In the genomic region with DNA sequence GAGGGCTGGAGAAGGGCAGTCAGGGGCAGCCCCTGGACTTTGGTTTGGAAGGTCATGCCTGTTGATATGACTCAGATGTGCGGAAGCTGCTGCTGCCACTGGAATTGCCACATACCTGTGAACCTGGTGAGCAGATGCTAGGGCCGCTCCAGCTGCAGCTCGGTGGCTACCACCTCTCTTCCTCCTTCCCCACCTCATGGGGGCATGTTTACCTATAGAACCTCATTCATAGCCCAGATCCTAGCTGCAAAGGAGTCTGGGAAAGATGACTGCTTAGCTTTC, we compare ENCODE assay signal across 1 cellular context.
A peak's percentile ranks its signal among the peaks of the same experiment; 100 is the strongest.
TF ChIP-seq lines count a peak whose summit lies in the region.

No MANE protein-coding gene starts in this region.

TF ChIP-seq in HepG2, 621 proteins besides CTCF, POLR2A, EP300 and RAD21 (continued from another document and continues in another):
- TF ChIP-seq, protein P1, sequence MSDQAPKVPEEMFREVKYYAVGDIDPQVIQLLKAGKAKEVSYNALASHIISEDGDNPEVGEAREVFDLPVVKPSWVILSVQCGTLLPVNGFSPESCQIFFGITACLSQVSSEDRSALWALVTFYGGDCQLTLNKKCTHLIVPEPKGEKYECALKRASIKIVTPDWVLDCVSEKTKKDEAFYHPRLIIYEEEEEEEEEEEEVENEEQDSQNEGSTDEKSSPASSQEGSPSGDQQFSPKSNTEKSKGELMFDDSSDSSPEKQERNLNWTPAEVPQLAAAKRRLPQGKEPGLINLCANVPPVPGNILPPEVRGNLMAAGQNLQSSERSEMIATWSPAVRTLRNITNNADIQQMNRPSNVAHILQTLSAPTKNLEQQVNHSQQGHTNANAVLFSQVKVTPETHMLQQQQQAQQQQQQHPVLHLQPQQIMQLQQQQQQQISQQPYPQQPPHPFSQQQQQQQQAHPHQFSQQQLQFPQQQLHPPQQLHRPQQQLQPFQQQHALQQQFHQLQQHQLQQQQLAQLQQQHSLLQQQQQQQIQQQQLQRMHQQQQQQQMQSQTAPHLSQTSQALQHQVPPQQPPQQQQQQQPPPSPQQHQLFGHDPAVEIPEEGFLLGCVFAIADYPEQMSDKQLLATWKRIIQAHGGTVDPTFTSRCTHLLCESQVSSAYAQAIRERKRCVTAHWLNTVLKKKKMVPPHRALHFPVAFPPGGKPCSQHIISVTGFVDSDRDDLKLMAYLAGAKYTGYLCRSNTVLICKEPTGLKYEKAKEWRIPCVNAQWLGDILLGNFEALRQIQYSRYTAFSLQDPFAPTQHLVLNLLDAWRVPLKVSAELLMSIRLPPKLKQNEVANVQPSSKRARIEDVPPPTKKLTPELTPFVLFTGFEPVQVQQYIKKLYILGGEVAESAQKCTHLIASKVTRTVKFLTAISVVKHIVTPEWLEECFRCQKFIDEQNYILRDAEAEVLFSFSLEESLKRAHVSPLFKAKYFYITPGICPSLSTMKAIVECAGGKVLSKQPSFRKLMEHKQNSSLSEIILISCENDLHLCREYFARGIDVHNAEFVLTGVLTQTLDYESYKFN (CRISPR knock-in tag; conservative IDR thresholded peaks at IDR 0.05) = peak; percentile 28; the same call in 1 of the 2 replicates
- no peak for TF ChIP-seq ZNF530 (CRISPR knock-in tag; IDR thresholded peaks at IDR 0.05; ENCODE audit: low read depth)
- TF ChIP-seq ZNF567 (CRISPR knock-in tag; IDR thresholded peaks at IDR 0.05; ENCODE audit: borderline replicate concordance) = no peak
- TF ChIP-seq ZNF775 (CRISPR knock-in tag; IDR thresholded peaks at IDR 0.05; ENCODE audit: borderline replicate concordance) = no peak
- TF ChIP-seq BHLHE40 (IDR thresholded peaks at IDR 0.05; ENCODE audit: low read length) = no peak
- TF ChIP-seq, protein P2, sequence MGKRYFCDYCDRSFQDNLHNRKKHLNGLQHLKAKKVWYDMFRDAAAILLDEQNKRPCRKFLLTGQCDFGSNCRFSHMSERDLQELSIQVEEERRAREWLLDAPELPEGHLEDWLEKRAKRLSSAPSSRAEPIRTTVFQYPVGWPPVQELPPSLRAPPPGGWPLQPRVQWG (CRISPR knock-in tag; IDR thresholded peaks at IDR 0.05; ENCODE audit: borderline replicate concordance, low read depth) = no peak
- no peak for TF ChIP-seq AHR (CRISPR knock-in tag; IDR thresholded peaks at IDR 0.05)
- no peak for TF ChIP-seq THYN1 (CRISPR knock-in tag; IDR thresholded peaks at IDR 0.05; ENCODE audit: borderline replicate concordance, low read depth)
- TF ChIP-seq ZNF768 (CRISPR knock-in tag; IDR thresholded peaks at IDR 0.05) = no peak
- TF ChIP-seq, protein P3, sequence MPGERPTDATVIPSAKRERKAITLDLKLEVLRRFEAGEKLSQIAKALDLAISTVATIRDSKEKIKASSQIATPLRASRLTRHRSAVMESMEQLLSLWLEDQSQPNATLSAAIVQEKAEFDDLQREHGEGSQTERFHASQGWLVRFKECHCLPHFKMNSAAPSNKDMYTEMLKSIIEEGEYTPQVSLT (CRISPR knock-in tag; IDR thresholded peaks at IDR 0.05; ENCODE audit: borderline replicate concordance, low read depth) = no peak
- 0 out of 2 replicates have a peak, but pooled peaks have one; percentile 33 for TF ChIP-seq ZNF317 (CRISPR knock-in tag; IDR thresholded peaks at IDR 0.05)
- TF ChIP-seq, protein P4, sequence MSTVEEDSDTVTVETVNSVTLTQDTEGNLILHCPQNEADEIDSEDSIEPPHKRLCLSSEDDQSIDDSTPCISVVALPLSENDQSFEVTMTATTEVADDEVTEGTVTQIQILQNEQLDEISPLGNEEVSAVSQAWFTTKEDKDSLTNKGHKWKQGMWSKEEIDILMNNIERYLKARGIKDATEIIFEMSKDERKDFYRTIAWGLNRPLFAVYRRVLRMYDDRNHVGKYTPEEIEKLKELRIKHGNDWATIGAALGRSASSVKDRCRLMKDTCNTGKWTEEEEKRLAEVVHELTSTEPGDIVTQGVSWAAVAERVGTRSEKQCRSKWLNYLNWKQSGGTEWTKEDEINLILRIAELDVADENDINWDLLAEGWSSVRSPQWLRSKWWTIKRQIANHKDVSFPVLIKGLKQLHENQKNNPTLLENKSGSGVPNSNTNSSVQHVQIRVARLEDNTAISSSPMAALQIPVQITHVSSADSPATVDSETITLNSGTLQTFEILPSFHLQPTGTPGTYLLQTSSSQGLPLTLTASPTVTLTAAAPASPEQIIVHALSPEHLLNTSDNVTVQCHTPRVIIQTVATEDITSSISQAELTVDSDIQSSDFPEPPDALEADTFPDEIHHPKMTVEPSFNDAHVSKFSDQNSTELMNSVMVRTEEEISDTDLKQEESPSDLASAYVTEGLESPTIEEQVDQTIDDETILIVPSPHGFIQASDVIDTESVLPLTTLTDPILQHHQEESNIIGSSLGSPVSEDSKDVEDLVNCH (CRISPR knock-in tag; IDR thresholded peaks at IDR 0.05) = no peak
- TF ChIP-seq KAT2B (IDR thresholded peaks at IDR 0.05; ENCODE audit: borderline replicate concordance, low read depth, low read length) = no peak
- TF ChIP-seq, protein P5, sequence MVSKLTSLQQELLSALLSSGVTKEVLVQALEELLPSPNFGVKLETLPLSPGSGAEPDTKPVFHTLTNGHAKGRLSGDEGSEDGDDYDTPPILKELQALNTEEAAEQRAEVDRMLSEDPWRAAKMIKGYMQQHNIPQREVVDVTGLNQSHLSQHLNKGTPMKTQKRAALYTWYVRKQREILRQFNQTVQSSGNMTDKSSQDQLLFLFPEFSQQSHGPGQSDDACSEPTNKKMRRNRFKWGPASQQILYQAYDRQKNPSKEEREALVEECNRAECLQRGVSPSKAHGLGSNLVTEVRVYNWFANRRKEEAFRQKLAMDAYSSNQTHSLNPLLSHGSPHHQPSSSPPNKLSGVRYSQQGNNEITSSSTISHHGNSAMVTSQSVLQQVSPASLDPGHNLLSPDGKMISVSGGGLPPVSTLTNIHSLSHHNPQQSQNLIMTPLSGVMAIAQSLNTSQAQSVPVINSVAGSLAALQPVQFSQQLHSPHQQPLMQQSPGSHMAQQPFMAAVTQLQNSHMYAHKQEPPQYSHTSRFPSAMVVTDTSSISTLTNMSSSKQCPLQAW (CRISPR knock-in tag; IDR thresholded peaks at IDR 0.05) = no peak
- no peak for TF ChIP-seq KLF15 (CRISPR knock-in tag; IDR thresholded peaks at IDR 0.05; ENCODE audit: borderline replicate concordance)
- TF ChIP-seq, protein P6, sequence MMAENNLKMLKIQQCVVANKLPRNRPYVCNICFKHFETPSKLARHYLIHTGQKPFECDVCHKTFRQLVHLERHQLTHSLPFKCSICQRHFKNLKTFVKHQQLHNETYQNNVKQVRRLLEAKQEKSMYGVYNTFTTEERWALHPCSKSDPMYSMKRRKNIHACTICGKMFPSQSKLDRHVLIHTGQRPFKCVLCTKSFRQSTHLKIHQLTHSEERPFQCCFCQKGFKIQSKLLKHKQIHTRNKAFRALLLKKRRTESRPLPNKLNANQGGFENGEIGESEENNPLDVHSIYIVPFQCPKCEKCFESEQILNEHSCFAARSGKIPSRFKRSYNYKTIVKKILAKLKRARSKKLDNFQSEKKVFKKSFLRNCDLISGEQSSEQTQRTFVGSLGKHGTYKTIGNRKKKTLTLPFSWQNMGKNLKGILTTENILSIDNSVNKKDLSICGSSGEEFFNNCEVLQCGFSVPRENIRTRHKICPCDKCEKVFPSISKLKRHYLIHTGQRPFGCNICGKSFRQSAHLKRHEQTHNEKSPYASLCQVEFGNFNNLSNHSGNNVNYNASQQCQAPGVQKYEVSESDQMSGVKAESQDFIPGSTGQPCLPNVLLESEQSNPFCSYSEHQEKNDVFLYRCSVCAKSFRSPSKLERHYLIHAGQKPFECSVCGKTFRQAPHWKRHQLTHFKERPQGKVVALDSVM (CRISPR knock-in tag; IDR thresholded peaks at IDR 0.05) = no peak
- TF ChIP-seq FOXC1 (CRISPR knock-in tag; IDR thresholded peaks at IDR 0.05; ENCODE audit: borderline replicate concordance) = no peak
- TF ChIP-seq, protein P7, sequence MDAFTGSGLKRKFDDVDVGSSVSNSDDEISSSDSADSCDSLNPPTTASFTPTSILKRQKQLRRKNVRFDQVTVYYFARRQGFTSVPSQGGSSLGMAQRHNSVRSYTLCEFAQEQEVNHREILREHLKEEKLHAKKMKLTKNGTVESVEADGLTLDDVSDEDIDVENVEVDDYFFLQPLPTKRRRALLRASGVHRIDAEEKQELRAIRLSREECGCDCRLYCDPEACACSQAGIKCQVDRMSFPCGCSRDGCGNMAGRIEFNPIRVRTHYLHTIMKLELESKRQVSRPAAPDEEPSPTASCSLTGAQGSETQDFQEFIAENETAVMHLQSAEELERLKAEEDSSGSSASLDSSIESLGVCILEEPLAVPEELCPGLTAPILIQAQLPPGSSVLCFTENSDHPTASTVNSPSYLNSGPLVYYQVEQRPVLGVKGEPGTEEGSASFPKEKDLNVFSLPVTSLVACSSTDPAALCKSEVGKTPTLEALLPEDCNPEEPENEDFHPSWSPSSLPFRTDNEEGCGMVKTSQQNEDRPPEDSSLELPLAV (CRISPR knock-in tag; conservative IDR thresholded peaks at IDR 0.05; ENCODE audit: low read depth) = no peak
- TF ChIP-seq ZNF792 (CRISPR knock-in tag; IDR thresholded peaks at IDR 0.05) = no peak
- TF ChIP-seq SPEN (CRISPR knock-in tag; IDR thresholded peaks at IDR 0.05; ENCODE audit: low read depth) = no peak
- no peak for TF ChIP-seq KDM5B (CRISPR knock-in tag; IDR thresholded peaks at IDR 0.05; ENCODE audit: borderline replicate concordance)
- TF ChIP-seq, protein P8, sequence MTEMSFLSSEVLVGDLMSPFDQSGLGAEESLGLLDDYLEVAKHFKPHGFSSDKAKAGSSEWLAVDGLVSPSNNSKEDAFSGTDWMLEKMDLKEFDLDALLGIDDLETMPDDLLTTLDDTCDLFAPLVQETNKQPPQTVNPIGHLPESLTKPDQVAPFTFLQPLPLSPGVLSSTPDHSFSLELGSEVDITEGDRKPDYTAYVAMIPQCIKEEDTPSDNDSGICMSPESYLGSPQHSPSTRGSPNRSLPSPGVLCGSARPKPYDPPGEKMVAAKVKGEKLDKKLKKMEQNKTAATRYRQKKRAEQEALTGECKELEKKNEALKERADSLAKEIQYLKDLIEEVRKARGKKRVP (CRISPR knock-in tag; IDR thresholded peaks at IDR 0.05) = no peak
- TF ChIP-seq, protein P9, sequence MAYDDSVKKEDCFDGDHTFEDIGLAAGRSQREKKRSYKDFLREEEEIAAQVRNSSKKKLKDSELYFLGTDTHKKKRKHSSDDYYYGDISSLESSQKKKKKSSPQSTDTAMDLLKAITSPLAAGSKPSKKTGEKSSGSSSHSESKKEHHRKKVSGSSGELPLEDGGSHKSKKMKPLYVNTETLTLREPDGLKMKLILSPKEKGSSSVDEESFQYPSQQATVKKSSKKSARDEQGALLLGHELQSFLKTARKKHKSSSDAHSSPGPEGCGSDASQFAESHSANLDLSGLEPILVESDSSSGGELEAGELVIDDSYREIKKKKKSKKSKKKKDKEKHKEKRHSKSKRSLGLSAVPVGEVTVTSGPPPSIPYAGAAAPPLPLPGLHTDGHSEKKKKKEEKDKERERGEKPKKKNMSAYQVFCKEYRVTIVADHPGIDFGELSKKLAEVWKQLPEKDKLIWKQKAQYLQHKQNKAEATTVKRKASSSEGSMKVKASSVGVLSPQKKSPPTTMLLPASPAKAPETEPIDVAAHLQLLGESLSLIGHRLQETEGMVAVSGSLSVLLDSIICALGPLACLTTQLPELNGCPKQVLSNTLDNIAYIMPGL (CRISPR knock-in tag; IDR thresholded peaks at IDR 0.05; ENCODE audit: borderline replicate concordance in 1 of 2, low read depth in 1 of 2) = no peak
- TF ChIP-seq, protein P10, sequence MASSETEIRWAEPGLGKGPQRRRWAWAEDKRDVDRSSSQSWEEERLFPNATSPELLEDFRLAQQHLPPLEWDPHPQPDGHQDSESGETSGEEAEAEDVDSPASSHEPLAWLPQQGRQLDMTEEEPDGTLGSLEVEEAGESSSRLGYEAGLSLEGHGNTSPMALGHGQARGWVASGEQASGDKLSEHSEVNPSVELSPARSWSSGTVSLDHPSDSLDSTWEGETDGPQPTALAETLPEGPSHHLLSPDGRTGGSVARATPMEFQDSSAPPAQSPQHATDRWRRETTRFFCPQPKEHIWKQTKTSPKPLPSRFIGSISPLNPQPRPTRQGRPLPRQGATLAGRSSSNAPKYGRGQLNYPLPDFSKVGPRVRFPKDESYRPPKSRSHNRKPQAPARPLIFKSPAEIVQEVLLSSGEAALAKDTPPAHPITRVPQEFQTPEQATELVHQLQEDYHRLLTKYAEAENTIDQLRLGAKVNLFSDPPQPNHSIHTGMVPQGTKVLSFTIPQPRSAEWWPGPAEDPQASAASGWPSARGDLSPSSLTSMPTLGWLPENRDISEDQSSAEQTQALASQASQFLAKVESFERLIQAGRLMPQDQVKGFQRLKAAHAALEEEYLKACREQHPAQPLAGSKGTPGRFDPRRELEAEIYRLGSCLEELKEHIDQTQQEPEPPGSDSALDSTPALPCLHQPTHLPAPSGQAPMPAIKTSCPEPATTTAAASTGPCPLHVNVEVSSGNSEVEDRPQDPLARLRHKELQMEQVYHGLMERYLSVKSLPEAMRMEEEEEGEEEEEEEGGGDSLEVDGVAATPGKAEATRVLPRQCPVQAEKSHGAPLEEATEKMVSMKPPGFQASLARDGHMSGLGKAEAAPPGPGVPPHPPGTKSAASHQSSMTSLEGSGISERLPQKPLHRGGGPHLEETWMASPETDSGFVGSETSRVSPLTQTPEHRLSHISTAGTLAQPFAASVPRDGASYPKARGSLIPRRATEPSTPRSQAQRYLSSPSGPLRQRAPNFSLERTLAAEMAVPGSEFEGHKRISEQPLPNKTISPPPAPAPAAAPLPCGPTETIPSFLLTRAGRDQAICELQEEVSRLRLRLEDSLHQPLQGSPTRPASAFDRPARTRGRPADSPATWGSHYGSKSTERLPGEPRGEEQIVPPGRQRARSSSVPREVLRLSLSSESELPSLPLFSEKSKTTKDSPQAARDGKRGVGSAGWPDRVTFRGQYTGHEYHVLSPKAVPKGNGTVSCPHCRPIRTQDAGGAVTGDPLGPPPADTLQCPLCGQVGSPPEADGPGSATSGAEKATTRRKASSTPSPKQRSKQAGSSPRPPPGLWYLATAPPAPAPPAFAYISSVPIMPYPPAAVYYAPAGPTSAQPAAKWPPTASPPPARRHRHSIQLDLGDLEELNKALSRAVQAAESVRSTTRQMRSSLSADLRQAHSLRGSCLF (CRISPR knock-in tag; IDR thresholded peaks at IDR 0.05; ENCODE audit: borderline replicate concordance) = no peak
- TF ChIP-seq FOSL1 (CRISPR knock-in tag; IDR thresholded peaks at IDR 0.05; ENCODE audit: borderline replicate concordance) = peak; percentile 92
- TF ChIP-seq, protein P11, sequence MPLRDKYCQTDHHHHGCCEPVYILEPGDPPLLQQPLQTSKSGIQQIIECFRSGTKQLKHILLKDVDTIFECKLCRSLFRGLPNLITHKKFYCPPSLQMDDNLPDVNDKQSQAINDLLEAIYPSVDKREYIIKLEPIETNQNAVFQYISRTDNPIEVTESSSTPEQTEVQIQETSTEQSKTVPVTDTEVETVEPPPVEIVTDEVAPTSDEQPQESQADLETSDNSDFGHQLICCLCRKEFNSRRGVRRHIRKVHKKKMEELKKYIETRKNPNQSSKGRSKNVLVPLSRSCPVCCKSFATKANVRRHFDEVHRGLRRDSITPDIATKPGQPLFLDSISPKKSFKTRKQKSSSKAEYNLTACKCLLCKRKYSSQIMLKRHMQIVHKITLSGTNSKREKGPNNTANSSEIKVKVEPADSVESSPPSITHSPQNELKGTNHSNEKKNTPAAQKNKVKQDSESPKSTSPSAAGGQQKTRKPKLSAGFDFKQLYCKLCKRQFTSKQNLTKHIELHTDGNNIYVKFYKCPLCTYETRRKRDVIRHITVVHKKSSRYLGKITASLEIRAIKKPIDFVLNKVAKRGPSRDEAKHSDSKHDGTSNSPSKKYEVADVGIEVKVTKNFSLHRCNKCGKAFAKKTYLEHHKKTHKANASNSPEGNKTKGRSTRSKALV (CRISPR knock-in tag; IDR thresholded peaks at IDR 0.05) = no peak
- no peak for TF ChIP-seq HMGA1 (CRISPR knock-in tag; conservative IDR thresholded peaks at IDR 0.05)
- peak; percentile 95 for TF ChIP-seq CEBPB (IDR thresholded peaks at IDR 0.05; ENCODE audit: borderline replicate concordance, low read depth, low read length)
- no peak for TF ChIP-seq ZSCAN9 (CRISPR knock-in tag; IDR thresholded peaks at IDR 0.05; ENCODE audit: borderline replicate concordance)
- TF ChIP-seq HCFC1 (IDR thresholded peaks at IDR 0.05; ENCODE audit: low read depth, low read length) = no peak
- TF ChIP-seq NKX3-1 (CRISPR knock-in tag; IDR thresholded peaks at IDR 0.05) = no peak
- no peak for TF ChIP-seq SMAD1 (CRISPR knock-in tag; IDR thresholded peaks at IDR 0.05; ENCODE audit: borderline replicate concordance, low read depth)
- no peak for TF ChIP-seq CCDC6 (CRISPR knock-in tag; IDR thresholded peaks at IDR 0.05)
- TF ChIP-seq ELF4 (CRISPR knock-in tag; IDR thresholded peaks at IDR 0.05; ENCODE audit: borderline replicate concordance) = no peak
